In the genomic region with DNA sequence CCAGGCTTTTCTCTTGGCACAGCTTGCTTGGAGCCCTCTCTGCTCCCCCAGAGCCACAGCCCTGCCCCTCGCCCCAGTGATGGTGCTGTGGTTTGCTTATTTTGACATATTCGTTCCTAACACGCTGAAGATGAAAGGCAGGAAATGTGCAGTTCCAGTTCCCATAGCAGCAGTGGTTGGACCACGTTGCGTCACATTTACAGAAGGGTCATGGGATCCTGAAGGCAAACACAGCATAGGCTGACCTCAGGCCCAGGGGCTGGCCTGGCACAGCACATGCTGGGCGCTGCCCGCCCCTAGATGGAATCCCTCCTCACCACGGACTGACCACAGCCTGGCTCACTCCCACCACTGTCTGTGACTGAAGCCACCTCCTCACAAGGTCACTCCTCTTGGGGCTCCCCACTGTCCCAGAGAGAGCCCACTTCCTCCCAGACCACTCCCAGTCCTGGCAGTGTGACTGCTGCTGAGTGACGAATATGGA, we compare ENCODE assay signal across 8 cellular contexts. TPM values are rescaled to one million over a fixed set of nuclear protein-coding genes. Genes with fewer than 3 reads are reported as not detected.
DNase-seq lines count a peak whose midpoint lies in the region; ATAC-seq and TF ChIP-seq lines count a peak whose summit lies in the region.

No MANE protein-coding gene starts in this region.

- POLR2A ChIA-PET in GM10248 (lab: Yijun Ruan, JAX) = no interaction called here

- no peak for TF ChIP-seq POLR2A in tibial nerve (IDR thresholded peaks at IDR 0.05)

- TF ChIP-seq EP300 in tibial nerve (IDR thresholded peaks at IDR 0.05) = peak in 1 of 2 donors; percentile 53

- no peak overlapping the region for H3K23ac ChIP-seq in neuronal stem cell (ENCODE audit: low read depth, low read length, poor library complexity)

- H3K4ac ChIP-seq in neuronal stem cell (ENCODE audit: low read length) = no peak overlapping the region

- no peak overlapping the region for H3K14ac ChIP-seq in neuronal stem cell (ENCODE audit: low read length)

- no peak overlapping the region for H2BK120ac ChIP-seq in neuronal stem cell (ENCODE audit: low read depth, low read length)

- peak overlapping the region; percentile 36 for H2AK5ac ChIP-seq in neuronal stem cell (ENCODE audit: low read depth, low read length)

- no peak overlapping the region for H3K9ac ChIP-seq in neuronal stem cell (ENCODE audit: low read depth, low read length, poor library complexity)

- peak overlapping the region; percentile 16 for H2BK5ac ChIP-seq in neuronal stem cell (ENCODE audit: low read length)

- no peak overlapping the region for H3K27ac ChIP-seq in neuronal stem cell (replicated peaks; ENCODE audit: low read length)
- peak overlapping the region in 2 of 4 donors; percentile 45 to 48 for H3K27ac ChIP-seq in tibial nerve

- H4K8ac ChIP-seq in neuronal stem cell (ENCODE audit: low read depth, low read length) = no peak overlapping the region

- peak; percentile 79 for ATAC-seq in HG03565 (IDR thresholded peaks at IDR 0.05; ENCODE audit: unreplicated experiment)

- no peaks in the 10 kb centered on the region for H3K9me3 ChIP-seq in neuronal stem cell (replicated peaks in 1 of 2; ENCODE audit: control insufficient read depth in 2 of 2, insufficient read depth in 1 of 2, low read depth in 1 of 2, low read length in 2 of 2)
- H3K9me3 ChIP-seq in tibial nerve = no peaks in the 10 kb centered on the region

- H4K91ac ChIP-seq in neuronal stem cell (ENCODE audit: low read depth, low read length, poor library complexity) = no peak overlapping the region

- H3K4me1 ChIP-seq in neuronal stem cell (ENCODE audit: control insufficient read depth in 2 of 2, insufficient read depth in 1 of 2, low read depth in 1 of 2, low read length in 2 of 2) (peaks cover 11 to 16% of the 10 kb centered on the region in 2 donors), tibial nerve (peaks cover 0 to 15% (median 2%) of the 10 kb centered on the region in 4 donors)

- H2BK15ac ChIP-seq in neuronal stem cell (ENCODE audit: low read length) = no peak overlapping the region

- TF ChIP-seq CTCF in GM10248 (IDR thresholded peaks at IDR 0.05; ENCODE audit: control extremely low read depth, extremely low read depth, low read depth, missing control alignments) (no peak), tibial nerve (IDR thresholded peaks at IDR 0.05) (no peak)

- CTCF ChIA-PET in GM10248 (lab: Yijun Ruan, JAX) = no interaction called here

- H3K36me3 ChIP-seq in neuronal stem cell (replicated peaks in 1 of 2; ENCODE audit: control insufficient read depth in 2 of 2, insufficient read depth in 2 of 2, low read length in 2 of 2) = no peaks in the 10 kb centered on the region
- no peaks in the 10 kb centered on the region for H3K36me3 ChIP-seq in tibial nerve

- H3K27me3 ChIP-seq in neuronal stem cell (ENCODE audit: control insufficient read depth in 3 of 3, insufficient read depth in 3 of 3, low read depth in 1 of 3, low read length in 3 of 3) (no peaks in the 10 kb centered on the region), tibial nerve (no peaks in the 10 kb centered on the region)

- no CpG with 5 or more reads among the region's 9 CpGs for WGBS in neuronal stem cell (ENCODE audit: extremely low coverage in 2 of 2, insufficient read length in 2 of 2, insufficient replicate concordance in 1 of 2), 2 donors
- WGBS in tibial nerve, 2 donors = 42 to 49% methylated on average over 9 of the region's 9 CpGs

- no peak overlapping the region for H2BK12ac ChIP-seq in neuronal stem cell (ENCODE audit: low read length)

- DNase-seq in GM10248 (ENCODE audit: extremely low spot score) = peak; percentile 56
- peak; percentile 47 to 52 for DNase-seq in activated CD4-positive, alpha-beta T cell treated with anti-CD3 and anti-CD28 coated beads, Interleukin-2, amount 50 U/mL, for 4 hours
- DNase-seq in dermis blood vessel endothelial cell = peak; percentile 85
- no peak for DNase-seq in neuronal stem cell (ENCODE audit: low spot score)
- peak; percentile 22 to 39 for DNase-seq in tibial nerve (ENCODE audit: low spot score in 2 of 2)
- no peak for DNase-seq in OCI-M2 (lab: John Stamatoyannopoulos, UW; ENCODE audit: unreplicated experiment)
- DNase-seq in NCI-H2171 (lab: John Stamatoyannopoulos, UW) = no peak

- no peak overlapping the region for H3K4me2 ChIP-seq in neuronal stem cell (ENCODE audit: insufficient read depth, low read length, poor library complexity, severe bottlenecking)

- peak overlapping the region; percentile 12 for H3K18ac ChIP-seq in neuronal stem cell (ENCODE audit: low read length)

- no peak overlapping the region for H2AFZ ChIP-seq in neuronal stem cell (ENCODE audit: low read length)

- H3K4me3 ChIP-seq in neuronal stem cell (ENCODE audit: low read length in 2 of 2) (no peak overlapping the region), tibial nerve (no peak overlapping the region)

- no peaks in the 10 kb centered on the region for H3K79me1 ChIP-seq in neuronal stem cell (ENCODE audit: low read depth, low read length)

RNA-seq across cellular contexts. Expression of a gene that starts 14.2 kb away (rescaled TPM):
- total RNA-seq in dermis blood vessel endothelial cell (0.51 TPM in 2 replicates), tibial nerve (not detected)
- polyA plus RNA-seq in neuronal stem cell (2013, experiment 1 of 2) = not detected
- not detected for polyA plus RNA-seq in neuronal stem cell (2013, experiment 2 of 2)

Comparison
In these comparisons a context has a peak if more than half of its experiments do, and no peak if none do; other contexts are left out.
1. DNase-seq: peak in GM10248 (single experiment), activated CD4-positive, alpha-beta T cell treated with anti-CD3 and anti-CD28 coated beads, Interleukin-2, amount 50 U/mL, for 4 hours (2 of 2), dermis blood vessel endothelial cell (single experiment) and tibial nerve (2 of 2); none in neuronal stem cell (single experiment), OCI-M2 (single experiment) and NCI-H2171 (single experiment).